In genomic region chr3:5554245-5554747, GRCh38 we compare ENCODE assay signal across 35 cellular contexts.
"Had no signal": no experiment of that assay in that cellular context is flagged by ENCODE, and none has a peak within 500 bp of the region (broad histone marks: within the 10 kb centered on the region; RNA-seq: fewer than 3 reads in every experiment).

No MANE protein-coding gene starts in this region.

- H3K36me3 ChIP-seq: MG63 had no signal

- DNase-seq: Karpas-422, Kasumi-1, MG63, MM.1S, MV-4-11, NCI-H1048, NCI-H1092, NCI-H1092 treated with DMSO at 0.1 percent for 48 hours, NCI-H1105, NCI-H1105 treated with DMSO at 0.1 percent for 48 hours, NCI-H1417, NCI-H1417 treated with DMSO at 0.1 percent for 48 hours, NCI-H1436, NCI-H1436 treated with DMSO at 0.1 percent for 48 hours, NCI-H146, NCI-H1694, NCI-H1694 treated with DMSO at 0.1 percent for 48 hours, NCI-H187, NCI-H187 treated with DMSO at 0.1 percent for 48 hours, NCI-H1930, NCI-H2029, NCI-H2029 treated with DMSO at 0.1 percent for 48 hours, NCI-H2081, NCI-H2081 treated with DMSO at 0.1 percent for 48 hours, NCI-H2107, NCI-H2171, NCI-H2171 treated with DMSO at 0.1 percent for 48 hours, NCI-H2227 treated with DMSO at 0.1 percent for 48 hours, NCI-H226, NCI-H345, NCI-H446, NCI-H446 treated with DMSO at 0.1 percent for 48 hours, NCI-H510A, NCI-H510A treated with DMSO at 0.1 percent for 48 hours, NCI-H524 had no signal

- H3K9me3 ChIP-seq: MG63 had no signal

- H3K4me3 ChIP-seq: MG63 had no signal

- H3K27me3 ChIP-seq: MG63 had no signal
